ENCODE assay signal across 19 cellular contexts in the genomic region with DNA sequence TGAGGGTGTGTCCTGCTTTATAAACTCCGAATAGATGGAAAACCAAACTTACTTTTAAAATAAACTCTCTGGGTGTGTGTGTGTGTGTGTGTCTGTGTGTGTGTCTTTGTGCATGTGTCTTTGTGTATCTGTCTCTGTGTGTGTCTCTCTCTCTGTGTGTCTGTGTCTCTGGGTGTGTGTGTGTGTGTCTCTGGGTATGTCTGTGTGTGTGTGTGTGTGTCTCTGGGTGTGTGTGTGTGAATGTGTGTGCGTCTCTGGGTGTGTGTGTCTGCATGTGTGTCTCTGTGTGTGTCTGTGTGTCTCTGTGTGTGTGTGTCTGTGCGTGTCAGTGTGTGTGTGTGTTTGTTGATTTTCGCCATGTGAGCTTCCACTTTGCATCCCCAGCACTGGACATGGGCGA. TPM values are rescaled to one million over a fixed set of nuclear protein-coding genes. Genes with fewer than 3 reads are reported as not detected.
DNase-seq lines count a peak whose midpoint lies in the region; ATAC-seq and TF ChIP-seq lines count a peak whose summit lies in the region.
"Had no signal": no experiment of that assay in that cellular context is flagged by ENCODE, and none has a peak within 500 bp of the region (broad histone marks: within the 10 kb centered on the region; RNA-seq: fewer than 3 reads in every experiment).

No MANE protein-coding gene starts in this region.

- H3K4me3 Mint-ChIP-seq in stimulated activated naive CD8-positive, alpha-beta T cell treated with anti-CD3 and anti-CD28 coated beads, Interleukin-15, Interleukin-2, amounts not matched to agents 100 ng/mL and 50 ng/mL, for 24 hours, result no peak overlapping the region
- H3K4me3 Mint-ChIP-seq in T-helper 17 cell (peak overlapping the region; percentile 77), immature natural killer cell (peak overlapping the region; percentile 64 to 90 (median 86))

- no peak for TF ChIP-seq CTCF in upper lobe of left lung (IDR thresholded peaks at IDR 0.05)

- no peak for TF ChIP-seq POLR2A in upper lobe of left lung (IDR thresholded peaks at IDR 0.05)

- peak overlapping the region; percentile 83 for H3K27ac Mint-ChIP-seq in stimulated activated naive CD8-positive, alpha-beta T cell treated with anti-CD3 and anti-CD28 coated beads, Interleukin-15, Interleukin-2, amounts not matched to agents 100 ng/mL and 50 ng/mL, for 24 hours
- peak overlapping the region; percentile 82 for H3K27ac Mint-ChIP-seq in T-helper 17 cell
- peak overlapping the region in 4 of 6 donors; percentile 62 to 83 (median 70) for H3K27ac Mint-ChIP-seq in immature natural killer cell

- no peak overlapping the region for H3K27ac ChIP-seq in upper lobe of left lung
- H3K27ac ChIP-seq: HL-60, suprapubic skin had no signal

- H3K27me3 ChIP-seq in upper lobe of left lung, result no peaks in the 10 kb centered on the region
- H3K27me3 ChIP-seq: suprapubic skin had no signal

- no peak for TF ChIP-seq EP300 in upper lobe of left lung (IDR thresholded peaks at IDR 0.05)

- DNase-seq in stimulated activated naive CD8-positive, alpha-beta T cell treated with anti-CD3 and anti-CD28 coated beads, Interleukin-15, Interleukin-2, amounts not matched to agents 100 U/mL and 50 U/mL, for 24 hours, result no peak
- DNase-seq in T-helper 17 cell, result no peak
- DNase-seq in immature natural killer cell, result no peak
- no peak for DNase-seq in upper lobe of left lung
- DNase-seq in NCI-H146 treated with DMSO at 0.1 percent for 48 hours (lab: John Stamatoyannopoulos, UW; ENCODE audit: unreplicated experiment), result no peak
- DNase-seq: activated CD8-positive, alpha-beta memory T cell treated with anti-CD3 and anti-CD28 coated beads, Interleukin-2, amount 50 U/mL, for 48 hours; amygdala; caudate nucleus; glutamatergic neuron; left ventricle myocardium superior; mucosa of descending colon; NCI-H2029 treated with DMSO at 0.1 percent for 48 hours; stimulated activated CD4-positive, alpha-beta T cell treated with anti-CD3 and anti-CD28 coated beads, Interleukin-2, amount 100 ng/mL, for 24 hours; T-helper 9 cell had no signal

- H3K36me3 Mint-ChIP-seq in stimulated activated naive CD8-positive, alpha-beta T cell treated with anti-CD3 and anti-CD28 coated beads, Interleukin-15, Interleukin-2, amounts not matched to agents 100 ng/mL and 50 ng/mL, for 24 hours (ENCODE audit: low read depth), result peaks cover 18% of the 10 kb centered on the region
- H3K36me3 Mint-ChIP-seq in T-helper 17 cell (ENCODE audit: low read depth) (no peaks in the 10 kb centered on the region), immature natural killer cell (peaks cover 0 to 14% (median 10%) of the 10 kb centered on the region in 3 donors)

- H3K9me3 Mint-ChIP-seq in stimulated activated naive CD8-positive, alpha-beta T cell treated with anti-CD3 and anti-CD28 coated beads, Interleukin-15, Interleukin-2, amounts not matched to agents 100 ng/mL and 50 ng/mL, for 24 hours, result no peaks in the 10 kb centered on the region
- H3K9me3 Mint-ChIP-seq in immature natural killer cell, result no peaks in the 10 kb centered on the region

- H3K36me3 ChIP-seq in upper lobe of left lung, result peaks cover 4 to 16% (median 7%) of the 10 kb centered on the region in 4 donors

- H3K9me3 ChIP-seq in T-helper 17 cell (ENCODE audit: control insufficient read depth, low read length, poor library complexity, severe bottlenecking), result no peaks in the 10 kb centered on the region
- no peaks in the 10 kb centered on the region for H3K9me3 ChIP-seq in upper lobe of left lung
- H3K9me3 ChIP-seq: mucosa of descending colon, suprapubic skin had no signal

- no peak for ATAC-seq in stimulated activated naive CD8-positive, alpha-beta T cell treated with anti-CD3 and anti-CD28 coated beads, Interleukin-15, Interleukin-2, amounts not matched to agents 100 U/mL and 50 U/mL, for 24 hours
- ATAC-seq in T-helper 17 cell, result no peak
- ATAC-seq in upper lobe of left lung (ENCODE audit: low FRiP score in 2 of 2), result peak; percentile 13 to 28
- no peak for ATAC-seq in GM18873 (IDR thresholded peaks at IDR 0.05; ENCODE audit: low FRiP score, unreplicated experiment)
- no peak for ATAC-seq in GM21526 (IDR thresholded peaks at IDR 0.05; ENCODE audit: low FRiP score, unreplicated experiment)
- ATAC-seq: left ventricle myocardium superior had no signal

- WGBS in upper lobe of left lung, 2 donors, result 86 to 88% methylated on average over 5 of the region's 5 CpGs

- H3K4me1 Mint-ChIP-seq in stimulated activated naive CD8-positive, alpha-beta T cell treated with anti-CD3 and anti-CD28 coated beads, Interleukin-15, Interleukin-2, amounts not matched to agents 100 ng/mL and 50 ng/mL, for 24 hours (ENCODE audit: low read depth), result peaks cover 41% of the 10 kb centered on the region
- peaks cover 26% of the 10 kb centered on the region for H3K4me1 Mint-ChIP-seq in T-helper 17 cell
- peaks cover 24 to 39% of the 10 kb centered on the region in 2 donors for H3K4me1 Mint-ChIP-seq in immature natural killer cell

- no peak overlapping the region for H3K4me3 ChIP-seq in upper lobe of left lung
- H3K4me3 ChIP-seq: mucosa of descending colon had no signal

- H3K27me3 Mint-ChIP-seq in stimulated activated naive CD8-positive, alpha-beta T cell treated with anti-CD3 and anti-CD28 coated beads, Interleukin-15, Interleukin-2, amounts not matched to agents 100 ng/mL and 50 ng/mL, for 24 hours, result no peaks in the 10 kb centered on the region
- H3K27me3 Mint-ChIP-seq in T-helper 17 cell (no peaks in the 10 kb centered on the region), immature natural killer cell (ENCODE audit: low read depth in 3 of 3) (peaks cover 0 to 4% (median 2%) of the 10 kb centered on the region in 3 donors)

- peaks cover 0 to 5% (median 0%) of the 10 kb centered on the region in 4 donors for H3K4me1 ChIP-seq in upper lobe of left lung
- H3K4me1 ChIP-seq: suprapubic skin had no signal

RNA-seq across cellular contexts. Expression of gene RAN, which starts 9.2 kb away (rescaled TPM):
- total RNA-seq in T-helper 17 cell, result 100 to 1,000 TPM; 294 to 321 TPM
- polyA plus RNA-seq in immature natural killer cell, result 100 to 1,000 TPM; 428 to 585 (median 478) TPM
- 100 to 1,000 TPM in 5 of 6 donors, 10 to 100 TPM in 1; 75.4 to 406 (median 188) TPM for total RNA-seq in upper lobe of left lung

RNA-seq across cellular contexts. Expression of gene STX2, which starts 42.0 kb away (rescaled TPM):
- 10 to 100 TPM; 22.5 to 41.1 TPM for total RNA-seq in T-helper 17 cell
- 1 to 10 TPM; 3.3 to 5.8 (median 3.6) TPM for polyA plus RNA-seq in immature natural killer cell
- 100 to 1,000 TPM in 1 of 6 donors, 10 to 100 TPM in 5; 12.4 to 113 (median 27.0) TPM for total RNA-seq in upper lobe of left lung

Comparison
In these comparisons a context has a peak if more than half of its experiments do, and no peak if none do; other contexts are left out.
1. ATAC-seq: peak in upper lobe of left lung (2 of 2); none in stimulated activated naive CD8-positive, alpha-beta T cell treated with anti-CD3 and anti-CD28 coated beads, Interleukin-15, Interleukin-2, amounts not matched to agents 100 U/mL and 50 U/mL, for 24 hours (single experiment), T-helper 17 cell (single experiment), GM18873 (single experiment) and GM21526 (single experiment).
2. Peak in every context shown above with its lines, with median percentiles within 50 percentile points of each other: H3K27ac Mint-ChIP-seq.